Comparison of ENCODE assay signal across 1 cellular context in genomic region chr2:178195390-178196166, GRCh38.
A peak's percentile ranks its signal among the peaks of the same experiment; 100 is the strongest.
TF ChIP-seq lines count a peak whose summit lies in the region.

No MANE protein-coding gene starts in this region.

TF ChIP-seq in HepG2, 621 proteins besides CTCF, POLR2A, EP300 and RAD21 (continued from another document):
- no peak for TF ChIP-seq MLXIP (CRISPR knock-in tag; IDR thresholded peaks at IDR 0.05; ENCODE audit: borderline replicate concordance)
- TF ChIP-seq MTF2 (CRISPR knock-in tag; IDR thresholded peaks at IDR 0.05; ENCODE audit: borderline replicate concordance), result 0 out of 2 replicates have a peak, but pooled peaks have one; percentile 45
- 0 out of 2 replicates have a peak, but pooled peaks have one; percentile 42 for TF ChIP-seq ZSCAN29 (CRISPR knock-in tag; conservative IDR thresholded peaks at IDR 0.05)
- no peak for TF ChIP-seq HNF1A (IDR thresholded peaks at IDR 0.05; ENCODE audit: low read depth)
- 0 out of 2 replicates have a peak, but pooled peaks have one; percentile 31 for TF ChIP-seq HNF1A (CRISPR knock-in tag; IDR thresholded peaks at IDR 0.05; ENCODE audit: borderline replicate concordance)
- 0 out of 2 replicates have a peak, but pooled peaks have one; percentile 33 for TF ChIP-seq MEIS1 (CRISPR knock-in tag; IDR thresholded peaks at IDR 0.05; ENCODE audit: borderline replicate concordance)
- 0 out of 2 replicates have a peak, but pooled peaks have one; percentile 7 for TF ChIP-seq ZSCAN25 (CRISPR knock-in tag; IDR thresholded peaks at IDR 0.05)
- TF ChIP-seq EZH2 (conservative IDR thresholded peaks at IDR 0.05; ENCODE audit: low read depth, low read length), result 0 out of 2 replicates have a peak, but pooled peaks have one; percentile 73
- 0 out of 4 replicates have a peak, but pooled peaks of 1 of the 2 experiments have one; percentile 13 for TF ChIP-seq HMGXB4 (CRISPR knock-in tag; IDR thresholded peaks at IDR 0.05; ENCODE audit: borderline replicate concordance in 1 of 2, low read depth in 1 of 2)
- TF ChIP-seq PAXIP1 (CRISPR knock-in tag; conservative IDR thresholded peaks at IDR 0.05), result 0 out of 2 replicates have a peak, but pooled peaks have one; percentile 24
- no peak for TF ChIP-seq ZNF816 (CRISPR knock-in tag; IDR thresholded peaks at IDR 0.05; ENCODE audit: borderline replicate concordance)
- TF ChIP-seq NR2C2 (CRISPR knock-in tag; IDR thresholded peaks at IDR 0.05; ENCODE audit: borderline replicate concordance), result 0 out of 2 replicates have a peak, but pooled peaks have one; percentile 16
